ENCODE assay signal across 1 cellular context in the genomic region with DNA sequence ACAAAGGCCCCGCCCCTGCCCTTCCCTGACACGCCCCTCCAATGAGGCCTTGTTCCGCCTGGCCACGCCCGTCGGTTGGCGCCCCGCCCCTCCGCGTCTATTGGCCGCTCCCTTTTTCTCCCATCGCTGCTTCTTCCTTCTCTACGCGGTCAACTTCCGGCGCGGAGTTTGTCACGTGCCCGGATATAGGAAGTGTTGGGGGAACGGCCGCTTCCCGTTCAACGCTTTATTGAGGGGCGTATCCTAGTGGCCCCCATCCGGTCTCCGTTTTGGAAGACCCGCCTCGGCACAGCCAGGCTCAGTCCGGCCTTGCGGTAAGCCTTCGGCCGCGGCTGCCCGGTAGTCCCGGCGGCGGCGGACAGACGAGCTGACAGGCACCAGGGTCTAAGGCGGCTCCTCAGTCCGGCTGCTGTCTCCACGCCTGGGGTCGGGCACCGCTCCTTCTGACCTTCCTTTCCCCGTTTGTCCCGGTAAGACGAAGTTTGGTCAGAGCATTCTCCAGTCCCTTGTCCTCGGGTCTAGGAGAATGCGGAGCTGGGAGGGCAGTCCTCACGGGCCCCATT.
A peak's percentile ranks its signal among the peaks of the same experiment; 100 is the strongest.
TF ChIP-seq lines count a peak whose summit lies in the region.

A gene with protein sequence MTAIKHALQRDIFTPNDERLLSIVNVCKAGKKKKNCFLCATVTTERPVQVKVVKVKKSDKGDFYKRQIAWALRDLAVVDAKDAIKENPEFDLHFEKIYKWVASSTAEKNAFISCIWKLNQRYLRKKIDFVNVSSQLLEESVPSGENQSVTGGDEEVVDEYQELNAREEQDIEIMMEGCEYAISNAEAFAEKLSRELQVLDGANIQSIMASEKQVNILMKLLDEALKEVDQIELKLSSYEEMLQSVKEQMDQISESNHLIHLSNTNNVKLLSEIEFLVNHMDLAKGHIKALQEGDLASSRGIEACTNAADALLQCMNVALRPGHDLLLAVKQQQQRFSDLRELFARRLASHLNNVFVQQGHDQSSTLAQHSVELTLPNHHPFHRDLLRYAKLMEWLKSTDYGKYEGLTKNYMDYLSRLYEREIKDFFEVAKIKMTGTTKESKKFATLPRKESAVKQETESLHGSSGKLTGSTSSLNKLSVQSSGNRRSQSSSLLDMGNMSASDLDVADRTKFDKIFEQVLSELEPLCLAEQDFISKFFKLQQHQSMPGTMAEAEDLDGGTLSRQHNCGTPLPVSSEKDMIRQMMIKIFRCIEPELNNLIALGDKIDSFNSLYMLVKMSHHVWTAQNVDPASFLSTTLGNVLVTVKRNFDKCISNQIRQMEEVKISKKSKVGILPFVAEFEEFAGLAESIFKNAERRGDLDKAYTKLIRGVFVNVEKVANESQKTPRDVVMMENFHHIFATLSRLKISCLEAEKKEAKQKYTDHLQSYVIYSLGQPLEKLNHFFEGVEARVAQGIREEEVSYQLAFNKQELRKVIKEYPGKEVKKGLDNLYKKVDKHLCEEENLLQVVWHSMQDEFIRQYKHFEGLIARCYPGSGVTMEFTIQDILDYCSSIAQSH (plus strand): TSS at position 165 of the 563 bp plus-strand sequence. CDS start 4,676 bp downstream, outside the sequence.

TF ChIP-seq in HEK293, 187 proteins besides CTCF, POLR2A, EP300 and RAD21 (continued from another document and continues in another):
- TF ChIP-seq, protein P1, sequence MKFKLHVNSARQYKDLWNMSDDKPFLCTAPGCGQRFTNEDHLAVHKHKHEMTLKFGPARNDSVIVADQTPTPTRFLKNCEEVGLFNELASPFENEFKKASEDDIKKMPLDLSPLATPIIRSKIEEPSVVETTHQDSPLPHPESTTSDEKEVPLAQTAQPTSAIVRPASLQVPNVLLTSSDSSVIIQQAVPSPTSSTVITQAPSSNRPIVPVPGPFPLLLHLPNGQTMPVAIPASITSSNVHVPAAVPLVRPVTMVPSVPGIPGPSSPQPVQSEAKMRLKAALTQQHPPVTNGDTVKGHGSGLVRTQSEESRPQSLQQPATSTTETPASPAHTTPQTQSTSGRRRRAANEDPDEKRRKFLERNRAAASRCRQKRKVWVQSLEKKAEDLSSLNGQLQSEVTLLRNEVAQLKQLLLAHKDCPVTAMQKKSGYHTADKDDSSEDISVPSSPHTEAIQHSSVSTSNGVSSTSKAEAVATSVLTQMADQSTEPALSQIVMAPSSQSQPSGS (tag by site-specific recombination; IDR thresholded peaks at IDR 0.05; ENCODE audit: low read depth) = no peak
- TF ChIP-seq ZNF112 (tag by site-specific recombination; IDR thresholded peaks at IDR 0.05) (no peak), ZNF184 (tag by site-specific recombination; IDR thresholded peaks at IDR 0.05) (no peak), ZNF248 (tag by site-specific recombination; IDR thresholded peaks at IDR 0.05) (no peak), ZNF510 (tag by site-specific recombination; IDR thresholded peaks at IDR 0.05; ENCODE audit: insufficient replicate concordance) (no peak), WT1 (tag by site-specific recombination; IDR thresholded peaks at IDR 0.05) (no peak), RBAK (tag by site-specific recombination; IDR thresholded peaks at IDR 0.05) (no peak), ZNF701 (tag by site-specific recombination; IDR thresholded peaks at IDR 0.05) (no peak), ZNF350 (tag by site-specific recombination; IDR thresholded peaks at IDR 0.05) (no peak), ZNF48 (tag by site-specific recombination; IDR thresholded peaks at IDR 0.05) (no peak), ZNF600 (tag by site-specific recombination; IDR thresholded peaks at IDR 0.05) (peak; percentile 36; the same call in 1 of the 2 replicates), ZNF146 (tag by site-specific recombination; IDR thresholded peaks at IDR 0.05) (no peak), ZNF37A (tag by site-specific recombination; IDR thresholded peaks at IDR 0.05) (no peak), ZBTB20 (tag by site-specific recombination; IDR thresholded peaks at IDR 0.05) (0 out of 2 replicates have a peak, but pooled peaks have one; percentile 23), ZNF169 (tag by site-specific recombination; IDR thresholded peaks at IDR 0.05) (no peak), ZFP37 (tag by site-specific recombination; IDR thresholded peaks at IDR 0.05) (no peak), SCRT2 (tag by site-specific recombination; IDR thresholded peaks at IDR 0.05) (no peak), ZNF16 (tag by site-specific recombination; IDR thresholded peaks at IDR 0.05; ENCODE audit: low read depth) (no peak), ZNF654 (tag by site-specific recombination; IDR thresholded peaks at IDR 0.05; ENCODE audit: low read depth) (no peak), ZNF747 (tag by site-specific recombination; IDR thresholded peaks at IDR 0.05) (no peak), ZNF549 (tag by site-specific recombination; IDR thresholded peaks at IDR 0.05) (no peak), ZNF571 (tag by site-specific recombination; IDR thresholded peaks at IDR 0.05) (no peak), GLIS2 (tag by site-specific recombination; IDR thresholded peaks at IDR 0.05) (no peak), ZNF2 (tag by site-specific recombination; IDR thresholded peaks at IDR 0.05) (no peak), GLI4 (tag by site-specific recombination; IDR thresholded peaks at IDR 0.05) (no peak), ZNF629 (tag by site-specific recombination; IDR thresholded peaks at IDR 0.05) (peak; percentile 57), ZNF660 (tag by site-specific recombination; IDR thresholded peaks at IDR 0.05) (0 out of 2 replicates have a peak, but pooled peaks have one; percentile 14), ZSCAN23 (tag by site-specific recombination; IDR thresholded peaks at IDR 0.05) (no peak)
- TF ChIP-seq, protein P2, sequence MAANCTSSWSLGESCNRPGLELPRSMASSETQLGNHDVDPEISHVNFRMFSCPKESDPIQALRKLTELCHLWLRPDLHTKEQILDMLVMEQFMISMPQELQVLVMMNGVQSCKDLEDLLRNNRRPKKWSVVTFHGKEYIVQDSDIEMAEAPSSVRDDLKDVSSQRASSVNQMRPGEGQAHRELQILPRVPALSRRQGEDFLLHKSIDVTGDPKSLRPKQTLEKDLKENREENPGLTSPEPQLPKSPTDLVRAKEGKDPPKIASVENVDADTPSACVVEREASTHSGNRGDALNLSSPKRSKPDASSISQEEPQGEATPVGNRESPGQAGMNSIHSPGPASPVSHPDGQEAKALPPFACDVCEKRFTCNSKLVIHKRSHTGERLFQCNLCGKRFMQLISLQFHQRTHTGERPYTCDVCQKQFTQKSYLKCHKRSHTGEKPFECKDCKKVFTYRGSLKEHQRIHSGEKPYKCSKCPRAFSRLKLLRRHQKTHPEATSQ (tag by site-specific recombination; IDR thresholded peaks at IDR 0.05) = no peak
- TF ChIP-seq, protein P3, sequence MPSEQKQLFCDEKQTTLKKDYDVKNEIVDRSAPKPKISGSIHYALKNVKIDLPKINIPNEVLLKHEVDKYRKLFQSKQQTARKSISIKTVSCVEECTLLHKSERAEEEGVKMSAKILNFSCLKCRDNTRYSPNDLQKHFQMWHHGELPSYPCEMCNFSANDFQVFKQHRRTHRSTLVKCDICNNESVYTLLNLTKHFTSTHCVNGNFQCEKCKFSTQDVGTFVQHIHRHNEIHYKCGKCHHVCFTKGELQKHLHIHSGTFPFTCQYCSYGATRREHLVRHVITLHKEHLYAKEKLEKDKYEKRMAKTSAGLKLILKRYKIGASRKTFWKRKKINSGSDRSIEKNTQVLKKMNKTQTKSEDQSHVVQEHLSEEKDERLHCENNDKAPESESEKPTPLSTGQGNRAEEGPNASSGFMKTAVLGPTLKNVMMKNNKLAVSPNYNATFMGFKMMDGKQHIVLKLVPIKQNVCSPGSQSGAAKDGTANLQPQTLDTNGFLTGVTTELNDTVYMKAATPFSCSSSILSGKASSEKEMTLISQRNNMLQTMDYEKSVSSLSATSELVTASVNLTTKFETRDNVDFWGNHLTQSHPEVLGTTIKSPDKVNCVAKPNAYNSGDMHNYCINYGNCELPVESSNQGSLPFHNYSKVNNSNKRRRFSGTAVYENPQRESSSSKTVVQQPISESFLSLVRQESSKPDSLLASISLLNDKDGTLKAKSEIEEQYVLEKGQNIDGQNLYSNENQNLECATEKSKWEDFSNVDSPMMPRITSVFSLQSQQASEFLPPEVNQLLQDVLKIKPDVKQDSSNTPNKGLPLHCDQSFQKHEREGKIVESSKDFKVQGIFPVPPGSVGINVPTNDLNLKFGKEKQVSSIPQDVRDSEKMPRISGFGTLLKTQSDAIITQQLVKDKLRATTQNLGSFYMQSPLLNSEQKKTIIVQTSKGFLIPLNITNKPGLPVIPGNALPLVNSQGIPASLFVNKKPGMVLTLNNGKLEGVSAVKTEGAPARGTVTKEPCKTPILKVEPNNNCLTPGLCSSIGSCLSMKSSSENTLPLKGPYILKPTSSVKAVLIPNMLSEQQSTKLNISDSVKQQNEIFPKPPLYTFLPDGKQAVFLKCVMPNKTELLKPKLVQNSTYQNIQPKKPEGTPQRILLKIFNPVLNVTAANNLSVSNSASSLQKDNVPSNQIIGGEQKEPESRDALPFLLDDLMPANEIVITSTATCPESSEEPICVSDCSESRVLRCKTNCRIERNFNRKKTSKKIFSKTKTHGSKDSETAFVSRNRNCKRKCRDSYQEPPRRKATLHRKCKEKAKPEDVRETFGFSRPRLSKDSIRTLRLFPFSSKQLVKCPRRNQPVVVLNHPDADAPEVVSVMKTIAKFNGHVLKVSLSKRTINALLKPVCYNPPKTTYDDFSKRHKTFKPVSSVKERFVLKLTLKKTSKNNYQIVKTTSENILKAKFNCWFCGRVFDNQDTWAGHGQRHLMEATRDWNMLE (tag by site-specific recombination; conservative IDR thresholded peaks at IDR 0.05; ENCODE audit: low read depth) = peak; percentile 99
- TF ChIP-seq, protein P4, sequence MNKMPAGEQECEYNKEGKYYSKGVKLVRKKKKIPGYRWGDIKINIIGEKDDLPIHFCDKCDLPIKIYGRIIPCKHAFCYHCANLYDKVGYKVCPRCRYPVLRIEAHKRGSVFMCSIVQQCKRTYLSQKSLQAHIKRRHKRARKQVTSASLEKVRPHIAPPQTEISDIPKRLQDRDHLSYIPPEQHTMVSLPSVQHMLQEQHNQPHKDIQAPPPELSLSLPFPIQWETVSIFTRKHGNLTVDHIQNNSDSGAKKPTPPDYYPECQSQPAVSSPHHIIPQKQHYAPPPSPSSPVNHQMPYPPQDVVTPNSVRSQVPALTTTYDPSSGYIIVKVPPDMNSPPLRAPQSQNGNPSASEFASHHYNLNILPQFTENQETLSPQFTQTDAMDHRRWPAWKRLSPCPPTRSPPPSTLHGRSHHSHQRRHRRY (tag by site-specific recombination; IDR thresholded peaks at IDR 0.05) = no peak
- TF ChIP-seq, protein P5, sequence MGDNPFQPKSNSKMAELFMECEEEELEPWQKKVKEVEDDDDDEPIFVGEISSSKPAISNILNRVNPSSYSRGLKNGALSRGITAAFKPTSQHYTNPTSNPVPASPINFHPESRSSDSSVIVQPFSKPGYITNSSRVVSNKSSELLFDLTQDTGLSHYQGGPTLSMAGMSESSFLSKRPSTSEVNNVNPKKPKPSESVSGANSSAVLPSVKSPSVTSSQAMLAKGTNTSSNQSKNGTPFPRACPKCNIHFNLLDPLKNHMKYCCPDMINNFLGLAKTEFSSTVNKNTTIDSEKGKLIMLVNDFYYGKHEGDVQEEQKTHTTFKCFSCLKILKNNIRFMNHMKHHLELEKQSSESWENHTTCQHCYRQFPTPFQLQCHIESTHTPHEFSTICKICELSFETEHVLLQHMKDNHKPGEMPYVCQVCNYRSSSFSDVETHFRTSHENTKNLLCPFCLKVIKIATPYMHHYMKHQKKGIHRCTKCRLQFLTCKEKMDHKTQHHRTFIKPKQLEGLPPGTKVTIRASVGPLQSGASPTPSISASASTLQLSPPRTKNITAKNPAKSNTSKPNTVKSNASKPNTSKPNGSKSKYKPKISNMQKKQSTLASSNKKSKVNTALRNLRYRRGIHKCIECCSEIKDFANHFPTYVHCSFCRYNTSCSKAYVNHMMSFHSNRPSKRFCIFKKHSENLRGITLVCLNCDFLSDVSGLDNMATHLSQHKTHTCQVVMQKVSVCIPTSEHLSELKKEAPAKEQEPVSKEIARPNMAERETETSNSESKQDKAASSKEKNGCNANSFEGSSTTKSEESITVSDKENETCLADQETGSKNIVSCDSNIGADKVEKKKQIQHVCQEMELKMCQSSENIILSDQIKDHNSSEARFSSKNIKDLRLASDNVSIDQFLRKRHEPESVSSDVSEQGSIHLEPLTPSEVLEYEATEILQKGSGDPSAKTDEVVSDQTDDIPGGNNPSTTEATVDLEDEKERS (tag by site-specific recombination; IDR thresholded peaks at IDR 0.05) = no peak
- TF ChIP-seq, protein P6, sequence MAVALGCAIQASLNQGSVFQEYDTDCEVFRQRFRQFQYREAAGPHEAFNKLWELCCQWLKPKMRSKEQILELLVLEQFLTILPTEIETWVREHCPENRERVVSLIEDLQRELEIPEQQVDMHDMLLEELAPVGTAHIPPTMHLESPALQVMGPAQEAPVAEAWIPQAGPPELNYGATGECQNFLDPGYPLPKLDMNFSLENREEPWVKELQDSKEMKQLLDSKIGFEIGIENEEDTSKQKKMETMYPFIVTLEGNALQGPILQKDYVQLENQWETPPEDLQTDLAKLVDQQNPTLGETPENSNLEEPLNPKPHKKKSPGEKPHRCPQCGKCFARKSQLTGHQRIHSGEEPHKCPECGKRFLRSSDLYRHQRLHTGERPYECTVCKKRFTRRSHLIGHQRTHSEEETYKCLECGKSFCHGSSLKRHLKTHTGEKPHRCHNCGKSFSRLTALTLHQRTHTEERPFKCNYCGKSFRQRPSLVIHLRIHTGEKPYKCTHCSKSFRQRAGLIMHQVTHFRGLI (tag by site-specific recombination; IDR thresholded peaks at IDR 0.05) = no peak
- TF ChIP-seq, protein P7, sequence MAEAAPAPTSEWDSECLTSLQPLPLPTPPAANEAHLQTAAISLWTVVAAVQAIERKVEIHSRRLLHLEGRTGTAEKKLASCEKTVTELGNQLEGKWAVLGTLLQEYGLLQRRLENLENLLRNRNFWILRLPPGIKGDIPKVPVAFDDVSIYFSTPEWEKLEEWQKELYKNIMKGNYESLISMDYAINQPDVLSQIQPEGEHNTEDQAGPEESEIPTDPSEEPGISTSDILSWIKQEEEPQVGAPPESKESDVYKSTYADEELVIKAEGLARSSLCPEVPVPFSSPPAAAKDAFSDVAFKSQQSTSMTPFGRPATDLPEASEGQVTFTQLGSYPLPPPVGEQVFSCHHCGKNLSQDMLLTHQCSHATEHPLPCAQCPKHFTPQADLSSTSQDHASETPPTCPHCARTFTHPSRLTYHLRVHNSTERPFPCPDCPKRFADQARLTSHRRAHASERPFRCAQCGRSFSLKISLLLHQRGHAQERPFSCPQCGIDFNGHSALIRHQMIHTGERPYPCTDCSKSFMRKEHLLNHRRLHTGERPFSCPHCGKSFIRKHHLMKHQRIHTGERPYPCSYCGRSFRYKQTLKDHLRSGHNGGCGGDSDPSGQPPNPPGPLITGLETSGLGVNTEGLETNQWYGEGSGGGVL (tag by site-specific recombination; IDR thresholded peaks at IDR 0.05) = no peak
- TF ChIP-seq, protein P8, sequence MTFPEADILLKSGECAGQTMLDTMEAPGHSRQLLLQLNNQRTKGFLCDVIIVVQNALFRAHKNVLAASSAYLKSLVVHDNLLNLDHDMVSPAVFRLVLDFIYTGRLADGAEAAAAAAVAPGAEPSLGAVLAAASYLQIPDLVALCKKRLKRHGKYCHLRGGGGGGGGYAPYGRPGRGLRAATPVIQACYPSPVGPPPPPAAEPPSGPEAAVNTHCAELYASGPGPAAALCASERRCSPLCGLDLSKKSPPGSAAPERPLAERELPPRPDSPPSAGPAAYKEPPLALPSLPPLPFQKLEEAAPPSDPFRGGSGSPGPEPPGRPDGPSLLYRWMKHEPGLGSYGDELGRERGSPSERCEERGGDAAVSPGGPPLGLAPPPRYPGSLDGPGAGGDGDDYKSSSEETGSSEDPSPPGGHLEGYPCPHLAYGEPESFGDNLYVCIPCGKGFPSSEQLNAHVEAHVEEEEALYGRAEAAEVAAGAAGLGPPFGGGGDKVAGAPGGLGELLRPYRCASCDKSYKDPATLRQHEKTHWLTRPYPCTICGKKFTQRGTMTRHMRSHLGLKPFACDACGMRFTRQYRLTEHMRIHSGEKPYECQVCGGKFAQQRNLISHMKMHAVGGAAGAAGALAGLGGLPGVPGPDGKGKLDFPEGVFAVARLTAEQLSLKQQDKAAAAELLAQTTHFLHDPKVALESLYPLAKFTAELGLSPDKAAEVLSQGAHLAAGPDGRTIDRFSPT (tag by site-specific recombination; IDR thresholded peaks at IDR 0.05) = no peak
